ENCODE assay signal across 32 cellular contexts in genomic region chr7:1271046-1271445, GRCh38. TPM values are rescaled to one million over a fixed set of nuclear protein-coding genes. Genes with fewer than 3 reads are reported as not detected.
"Had no signal": no experiment of that assay in that cellular context is flagged by ENCODE, and none has a peak within 500 bp of the region (broad histone marks: within the 10 kb centered on the region; RNA-seq: fewer than 3 reads in every experiment).

No MANE protein-coding gene starts in this region.

- H3K36me3 ChIP-seq: brain microvascular endothelial cell, esophagus muscularis mucosa, gastrocnemius medialis, WERI-Rb-1 had no signal

- ATAC-seq: activated CD4-positive, CD25-positive, alpha-beta regulatory T cell treated with anti-CD3 and anti-CD28 coated beads, Interleukin-2, amount 50 U/mL, for 24 hours; activated CD8-positive, alpha-beta T cell treated with anti-CD3 and anti-CD28 coated beads for 36 hours; activated naive CD4-positive, alpha-beta T cell treated with anti-CD3 and anti-CD28 coated beads, Interleukin-2, amount 50 U/mL, for 72 hours; activated T-cell treated with anti-CD3 and anti-CD28 coated beads, Interleukin-2, amount 50 U/mL, for 4 hours; activated T-helper 17 cell treated with anti-CD3 and anti-CD28 coated beads, Interleukin-2, amount 50 U/mL, for 72 hours; effector memory CD8-positive, alpha-beta T cell; foreskin keratinocyte; gastrocnemius medialis; T-helper 17 cell had no signal

- H3K27ac ChIP-seq: brain microvascular endothelial cell, esophagus muscularis mucosa, foreskin keratinocyte, gastrocnemius medialis, WERI-Rb-1 had no signal

- H3K36me3 Mint-ChIP-seq: activated naive CD4-positive, alpha-beta T cell treated with anti-CD3 and anti-CD28 coated beads, Interleukin-2, amount 50 U/mL, for 72 hours; activated naive CD8-positive, alpha-beta T cell treated with anti-CD3 and anti-CD28 coated beads, Interleukin-2, amount 10 ng/mL, durations not matched to agents 7 days and 5 days had no signal

- DNase-seq: activated B cell treated with CpG ODN at 0.5 μM for 24 hours; activated CD4-positive, alpha-beta T cell treated with anti-CD3 and anti-CD28 coated beads for 48 hours; activated CD4-positive, alpha-beta T cell treated with anti-CD3 and anti-CD28 coated beads, Interleukin-2, amount 50 U/mL, for 1 hour; activated CD4-positive, alpha-beta T cell treated with anti-CD3 and anti-CD28 coated beads, Interleukin-2, amount 50 U/mL, for 48 hours; activated CD8-positive, alpha-beta memory T cell treated with anti-CD3 and anti-CD28 coated beads for 24 hours; activated CD8-positive, alpha-beta T cell treated with anti-CD3 and anti-CD28 coated beads for 36 hours; activated effector memory CD4-positive, alpha-beta T cell treated with Interleukin-2 at 50 U/mL for 16 hours; activated gamma-delta T cell treated with Interleukin-2 at 50 U/mL for 16 hours; activated naive CD4-positive, alpha-beta T cell treated with anti-CD3 and anti-CD28 coated beads for 36 hours; activated naive CD8-positive, alpha-beta T cell treated with anti-CD3 and anti-CD28 coated beads, Interleukin-2, amount 10 ng/mL, durations not matched to agents 7 days and 5 days; activated T-cell treated with anti-CD3 and anti-CD28 coated beads, Interleukin-2, amount 50 U/mL, for 4 hours; brain microvascular endothelial cell; cortex of kidney; dermis blood vessel endothelial cell; effector CD4-positive, alpha-beta T cell; effector memory CD8-positive, alpha-beta T cell; erythroblast; foreskin keratinocyte; gastrocnemius medialis; T-helper 1 cell; T-helper 17 cell; T1000; WERI-Rb-1 had no signal

- H3K27ac Mint-ChIP-seq: activated B cell treated with CpG ODN at 0.5 μM for 24 hours; activated CD8-positive, alpha-beta T cell treated with anti-CD3 and anti-CD28 coated beads for 36 hours; activated naive CD4-positive, alpha-beta T cell treated with anti-CD3 and anti-CD28 coated beads for 36 hours; activated naive CD4-positive, alpha-beta T cell treated with anti-CD3 and anti-CD28 coated beads, Interleukin-2, amount 50 U/mL, for 72 hours; activated naive CD8-positive, alpha-beta T cell treated with anti-CD3 and anti-CD28 coated beads, Interleukin-2, amount 10 ng/mL, durations not matched to agents 7 days and 5 days; activated T-helper 17 cell treated with anti-CD3 and anti-CD28 coated beads, Interleukin-2, amount 50 U/mL, for 72 hours; effector memory CD8-positive, alpha-beta T cell; T-helper 17 cell; T-helper 2 cell treated with Interferon-gamma antibody and Interleukin-4, amounts not matched to agents 5 μg/mL and 100 μg/mL, for 36 hours had no signal

- H3K4me1 Mint-ChIP-seq: activated B cell treated with CpG ODN at 0.5 μM for 24 hours; activated naive CD8-positive, alpha-beta T cell treated with anti-CD3 and anti-CD28 coated beads, Interleukin-2, amount 10 ng/mL, durations not matched to agents 7 days and 5 days; activated T-helper 17 cell treated with anti-CD3 and anti-CD28 coated beads, Interleukin-2, amount 50 U/mL, for 72 hours; central memory CD8-positive, alpha-beta T cell; T-helper 17 cell had no signal

- H3K9me3 Mint-ChIP-seq: activated B cell treated with CpG ODN at 0.5 μM for 24 hours; activated CD8-positive, alpha-beta T cell treated with anti-CD3 and anti-CD28 coated beads for 36 hours; activated naive CD4-positive, alpha-beta T cell treated with anti-CD3 and anti-CD28 coated beads for 36 hours; activated naive CD8-positive, alpha-beta T cell treated with anti-CD3 and anti-CD28 coated beads, Interleukin-2, amount 10 ng/mL, durations not matched to agents 7 days and 5 days; activated T-cell treated with anti-CD3 and anti-CD28 coated beads, Interleukin-2, amount 50 U/mL, for 4 hours; activated T-helper 17 cell treated with anti-CD3 and anti-CD28 coated beads, Interleukin-2, amount 50 U/mL, for 72 hours; central memory CD8-positive, alpha-beta T cell; effector memory CD8-positive, alpha-beta T cell; T-helper 2 cell treated with Interferon-gamma antibody and Interleukin-4, amounts not matched to agents 5 μg/mL and 100 μg/mL, for 36 hours had no signal

- H3K4me1 ChIP-seq: esophagus muscularis mucosa, foreskin keratinocyte, gastrocnemius medialis had no signal

- H3K4me3 ChIP-seq: esophagus muscularis mucosa, gastrocnemius medialis had no signal

- H3K9me3 ChIP-seq: esophagus muscularis mucosa, gastrocnemius medialis had no signal

- H3K4me3 Mint-ChIP-seq: activated B cell treated with CpG ODN at 0.5 μM for 24 hours; activated CD8-positive, alpha-beta T cell treated with anti-CD3 and anti-CD28 coated beads for 36 hours; activated naive CD4-positive, alpha-beta T cell treated with anti-CD3 and anti-CD28 coated beads for 36 hours; activated naive CD8-positive, alpha-beta T cell treated with anti-CD3 and anti-CD28 coated beads, Interleukin-2, amount 10 ng/mL, durations not matched to agents 7 days and 5 days; activated T-cell treated with anti-CD3 and anti-CD28 coated beads, Interleukin-2, amount 50 U/mL, for 4 hours; activated T-helper 17 cell treated with anti-CD3 and anti-CD28 coated beads, Interleukin-2, amount 50 U/mL, for 72 hours; central memory CD8-positive, alpha-beta T cell; effector memory CD8-positive, alpha-beta T cell; T-helper 17 cell; T-helper 2 cell treated with Interferon-gamma antibody and Interleukin-4, amounts not matched to agents 5 μg/mL and 100 μg/mL, for 36 hours had no signal

RNA-seq across cellular contexts. Expression of gene UNCX, which starts 38.4 kb away (rescaled TPM):
- total RNA-seq: activated B cell treated with CpG ODN at 0.5 μM for 24 hours; activated CD8-positive, alpha-beta T cell treated with anti-CD3 and anti-CD28 coated beads for 36 hours; activated naive CD4-positive, alpha-beta T cell treated with anti-CD3 and anti-CD28 coated beads for 36 hours; activated naive CD4-positive, alpha-beta T cell treated with anti-CD3 and anti-CD28 coated beads, Interleukin-2, amount 50 U/mL, for 72 hours; activated naive CD8-positive, alpha-beta T cell treated with anti-CD3 and anti-CD28 coated beads, Interleukin-2, amount 10 ng/mL, durations not matched to agents 7 days and 5 days; activated T-cell treated with anti-CD3 and anti-CD28 coated beads, Interleukin-2, amount 50 U/mL, for 4 hours; activated T-helper 17 cell treated with anti-CD3 and anti-CD28 coated beads, Interleukin-2, amount 50 U/mL, for 72 hours; astrocyte; bronchial epithelial cell; cardiac septum; dermis blood vessel endothelial cell; esophagus muscularis mucosa; foreskin keratinocyte; gastrocnemius medialis; T-helper 17 cell had no signal
- polyA plus RNA-seq: foreskin keratinocyte had no signal
